Comparison of ENCODE assay signal across 8 cellular contexts in the genomic region with DNA sequence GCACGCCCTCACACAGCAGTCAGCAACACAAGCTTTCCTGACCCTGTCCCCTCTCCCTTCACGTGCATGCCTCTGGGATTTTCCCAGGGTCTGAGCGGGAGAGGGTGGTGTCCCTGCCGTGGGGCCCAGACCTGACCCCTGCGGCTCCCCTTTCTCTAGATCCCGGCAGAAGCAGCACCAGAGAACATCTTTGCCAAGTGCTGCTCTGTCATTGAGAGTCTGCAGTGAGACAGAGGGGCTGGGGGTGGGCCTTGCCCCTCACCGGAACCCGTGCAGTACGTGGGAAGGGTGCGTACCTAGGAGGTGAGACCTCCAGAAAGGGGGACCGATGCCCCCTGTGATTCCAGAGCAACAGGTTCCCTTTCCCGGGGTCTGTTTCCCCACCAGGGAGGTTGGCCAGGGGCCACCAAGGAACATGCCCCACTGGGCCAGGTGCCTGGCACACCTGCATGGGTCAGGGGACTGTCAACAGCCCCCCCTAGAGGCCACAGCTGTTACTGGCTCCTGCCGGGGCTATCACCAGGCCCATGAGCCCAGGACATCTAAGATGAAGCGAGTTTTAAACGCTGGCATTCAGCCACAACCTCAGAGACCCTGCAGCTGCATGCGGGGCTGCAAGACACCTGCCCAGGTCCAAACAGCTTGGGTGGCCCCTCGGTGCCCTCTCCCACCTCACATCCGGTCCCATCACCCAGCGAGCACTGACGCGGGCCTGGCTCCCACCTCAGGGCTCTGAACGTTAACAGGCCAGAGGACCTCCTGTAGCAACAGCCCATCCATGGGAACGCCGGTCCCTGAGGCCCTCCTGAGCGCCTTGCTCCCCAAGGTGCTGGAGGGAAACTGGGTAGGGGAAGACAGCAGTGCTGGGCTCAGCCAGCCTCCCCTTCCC. TPM values are rescaled to one million over a fixed set of nuclear protein-coding genes. Genes with fewer than 3 reads are reported as not detected.
DNase-seq lines count a peak whose midpoint lies in the region.

No MANE protein-coding gene starts in this region.

- peaks cover 2% of the 10 kb centered on the region for H3K36me3 Mint-ChIP-seq in activated naive CD4-positive, alpha-beta T cell treated with anti-CD3 and anti-CD28 coated beads, Interleukin-2, amount 50 U/mL, for 24 hours
- H3K36me3 Mint-ChIP-seq in activated T-helper 2 cell treated with anti-CD3 and anti-CD28 coated beads, Interferon-gamma antibody, Interleukin-2, Interleukin-4, amounts not matched to agents 10 μg/mL and 5 μg/mL and 100 μg/mL, durations not matched to agents 14 hours and 24 hours and 36 hours (ENCODE audit: low read depth), result peaks cover 30% of the 10 kb centered on the region

- H3K4me1 Mint-ChIP-seq in activated naive CD4-positive, alpha-beta T cell treated with anti-CD3 and anti-CD28 coated beads, Interleukin-2, amount 50 U/mL, for 24 hours, result no peaks in the 10 kb centered on the region
- no peaks in the 10 kb centered on the region for H3K4me1 Mint-ChIP-seq in activated T-helper 2 cell treated with anti-CD3 and anti-CD28 coated beads, Interferon-gamma antibody, Interleukin-2, Interleukin-4, amounts not matched to agents 10 μg/mL and 5 μg/mL and 100 μg/mL, durations not matched to agents 14 hours and 24 hours and 36 hours (ENCODE audit: low read depth)

- no peaks in the 10 kb centered on the region for H3K9me3 Mint-ChIP-seq in activated naive CD4-positive, alpha-beta T cell treated with anti-CD3 and anti-CD28 coated beads, Interleukin-2, amount 50 U/mL, for 24 hours
- H3K9me3 Mint-ChIP-seq in activated T-helper 2 cell treated with anti-CD3 and anti-CD28 coated beads, Interferon-gamma antibody, Interleukin-2, Interleukin-4, amounts not matched to agents 10 μg/mL and 5 μg/mL and 100 μg/mL, durations not matched to agents 14 hours and 24 hours and 36 hours, result no peaks in the 10 kb centered on the region

- peak overlapping the region; percentile 4 for H3K27ac Mint-ChIP-seq in activated naive CD4-positive, alpha-beta T cell treated with anti-CD3 and anti-CD28 coated beads, Interleukin-2, amount 50 U/mL, for 24 hours
- H3K27ac Mint-ChIP-seq in activated T-helper 2 cell treated with anti-CD3 and anti-CD28 coated beads, Interferon-gamma antibody, Interleukin-2, Interleukin-4, amounts not matched to agents 10 μg/mL and 5 μg/mL and 100 μg/mL, durations not matched to agents 14 hours and 24 hours and 36 hours, result no peak overlapping the region

- intact Hi-C loops in activated T-helper 2 cell treated with anti-CD3 and anti-CD28 coated beads, Interferon-gamma antibody, Interleukin-2, Interleukin-4, amounts not matched to agents 10 μg/mL and 5 μg/mL and 100 μg/mL, durations not matched to agents 14 hours and 24 hours and 36 hours (cut with micrococcal nuclease), result no loop called here

- no peak overlapping the region for H3K4me3 Mint-ChIP-seq in activated naive CD4-positive, alpha-beta T cell treated with anti-CD3 and anti-CD28 coated beads, Interleukin-2, amount 50 U/mL, for 24 hours
- H3K4me3 Mint-ChIP-seq in activated T-helper 2 cell treated with anti-CD3 and anti-CD28 coated beads, Interferon-gamma antibody, Interleukin-2, Interleukin-4, amounts not matched to agents 10 μg/mL and 5 μg/mL and 100 μg/mL, durations not matched to agents 14 hours and 24 hours and 36 hours (ENCODE audit: low read depth), result no peak overlapping the region

- no peaks in the 10 kb centered on the region for H3K27me3 Mint-ChIP-seq in activated naive CD4-positive, alpha-beta T cell treated with anti-CD3 and anti-CD28 coated beads, Interleukin-2, amount 50 U/mL, for 24 hours
- H3K27me3 Mint-ChIP-seq in activated T-helper 2 cell treated with anti-CD3 and anti-CD28 coated beads, Interferon-gamma antibody, Interleukin-2, Interleukin-4, amounts not matched to agents 10 μg/mL and 5 μg/mL and 100 μg/mL, durations not matched to agents 14 hours and 24 hours and 36 hours (ENCODE audit: low read depth), result no peaks in the 10 kb centered on the region

- peak; percentile 18 for DNase-seq in NCI-H1092 treated with DMSO at 0.1 percent for 48 hours (lab: John Stamatoyannopoulos, UW)
- DNase-seq in NCI-H1092 (lab: John Stamatoyannopoulos, UW), result no peak
- DNase-seq in NCI-H774 (lab: John Stamatoyannopoulos, UW), result peak; percentile 11
- peak; percentile 89 for DNase-seq in iPS-NIHi7 (ENCODE audit: extremely low spot score)
- peak; percentile 34 for DNase-seq in stimulated activated CD8-positive, alpha-beta memory T cell treated with anti-CD3 and anti-CD28 coated beads, Interleukin-15, amount 100 ng/mL, for 1 hour (ENCODE audit: low read depth)
- DNase-seq in foreskin melanocyte, result no peak
- DNase-seq in activated T-helper 2 cell treated with anti-CD3 and anti-CD28 coated beads, Interferon-gamma antibody, Interleukin-2, Interleukin-4, amounts not matched to agents 10 μg/mL and 5 μg/mL and 100 μg/mL, durations not matched to agents 14 hours and 24 hours and 36 hours (ENCODE audit: low spot score), result no peak

RNA-seq across cellular contexts. Expression of gene KHSRP, which starts 12.3 kb away (rescaled TPM):
- total RNA-seq in activated T-helper 2 cell treated with anti-CD3 and anti-CD28 coated beads, Interferon-gamma antibody, Interleukin-2, Interleukin-4, amounts not matched to agents 10 μg/mL and 5 μg/mL and 100 μg/mL, durations not matched to agents 14 hours and 24 hours and 36 hours, result 405 and 413 TPM in 2 replicates

RNA-seq across cellular contexts. Expression of gene GTF2F1, which starts 19.4 kb away (rescaled TPM):
- 59.6 and 60.1 TPM in 2 replicates for total RNA-seq in activated T-helper 2 cell treated with anti-CD3 and anti-CD28 coated beads, Interferon-gamma antibody, Interleukin-2, Interleukin-4, amounts not matched to agents 10 μg/mL and 5 μg/mL and 100 μg/mL, durations not matched to agents 14 hours and 24 hours and 36 hours

RNA-seq across cellular contexts. Expression of gene SLC25A41, which starts 21.2 kb away (rescaled TPM):
- 0.30 and 0.32 TPM in 2 replicates for total RNA-seq in activated T-helper 2 cell treated with anti-CD3 and anti-CD28 coated beads, Interferon-gamma antibody, Interleukin-2, Interleukin-4, amounts not matched to agents 10 μg/mL and 5 μg/mL and 100 μg/mL, durations not matched to agents 14 hours and 24 hours and 36 hours

RNA-seq across cellular contexts. Expression of gene PSPN, which starts 36.6 kb away (rescaled TPM):
- total RNA-seq in activated T-helper 2 cell treated with anti-CD3 and anti-CD28 coated beads, Interferon-gamma antibody, Interleukin-2, Interleukin-4, amounts not matched to agents 10 μg/mL and 5 μg/mL and 100 μg/mL, durations not matched to agents 14 hours and 24 hours and 36 hours, result 1.6 and 1.9 TPM in 2 replicates

RNA-seq across cellular contexts. Expression of gene ALKBH7, which starts 39.8 kb away (rescaled TPM):
- total RNA-seq in activated T-helper 2 cell treated with anti-CD3 and anti-CD28 coated beads, Interferon-gamma antibody, Interleukin-2, Interleukin-4, amounts not matched to agents 10 μg/mL and 5 μg/mL and 100 μg/mL, durations not matched to agents 14 hours and 24 hours and 36 hours, result 33.0 and 35.9 TPM in 2 replicates

Comparison
In these comparisons a context has a peak if more than half of its experiments do, and no peak if none do; other contexts are left out.
1. DNase-seq: peak in NCI-H1092 treated with DMSO at 0.1 percent for 48 hours (single experiment), NCI-H774 (single experiment), iPS-NIHi7 (single experiment) and stimulated activated CD8-positive, alpha-beta memory T cell treated with anti-CD3 and anti-CD28 coated beads, Interleukin-15, amount 100 ng/mL, for 1 hour (single experiment); none in NCI-H1092 (single experiment), foreskin melanocyte (single experiment) and activated T-helper 2 cell treated with anti-CD3 and anti-CD28 coated beads, Interferon-gamma antibody, Interleukin-2, Interleukin-4, amounts not matched to agents 10 μg/mL and 5 μg/mL and 100 μg/mL, durations not matched to agents 14 hours and 24 hours and 36 hours (single experiment).